ENCODE assay signal across 8 cellular contexts in the genomic region with DNA sequence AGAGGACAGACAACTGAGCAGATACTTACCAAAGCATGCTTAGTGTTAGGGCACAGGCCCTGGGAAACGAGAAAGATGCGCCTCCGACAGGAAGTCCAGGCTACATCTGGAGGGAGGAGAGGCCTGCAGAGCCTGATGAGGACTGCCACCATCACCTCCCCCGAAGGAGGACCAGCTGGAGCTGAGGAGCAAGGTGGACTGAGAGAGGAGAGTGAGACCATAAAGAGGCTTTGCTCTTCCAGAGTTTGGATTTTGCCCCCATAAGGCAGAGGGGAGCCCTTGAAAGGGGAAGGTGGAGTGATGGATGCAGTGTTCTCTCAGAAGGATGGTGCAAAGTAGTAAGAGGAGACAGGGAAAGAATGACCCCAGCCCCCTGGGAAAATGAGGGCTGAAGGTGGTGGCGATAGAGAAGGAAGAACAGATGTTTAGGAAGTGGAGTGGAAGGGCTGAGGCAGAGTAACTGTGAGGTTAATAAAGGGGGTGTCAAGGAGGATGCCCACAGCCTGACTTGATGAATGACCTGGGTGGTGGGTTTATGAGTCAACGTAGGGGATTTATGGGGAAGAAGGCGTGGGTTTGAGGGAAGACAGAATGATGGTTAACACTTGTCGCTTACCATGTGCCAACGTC.
A peak's percentile ranks its signal among the peaks of the same experiment; 100 is the strongest.
DNase-seq lines count a peak whose midpoint lies in the region; TF ChIP-seq lines count a peak whose summit lies in the region.

No MANE protein-coding gene starts in this region.

- no peak for DNase-seq in AG04449 (ENCODE audit: low read depth, low spot score)
- no peak for DNase-seq in GM12864 (ENCODE audit: low read depth)
- peak; percentile 41 for DNase-seq in SHP77 treated with DMSO at 0.1 percent for 48 hours (lab: John Stamatoyannopoulos, UW)
- DNase-seq in GM03348 (ENCODE audit: low spot score), result no peak
- no peak for DNase-seq in NCI-H187 (lab: John Stamatoyannopoulos, UW)
- no peak for DNase-seq in GDM1 (lab: John Stamatoyannopoulos, UW)

- CTCF ChIA-PET in AG04449 (lab: Yijun Ruan, JAX), result no interaction called here

- no peaks in the 10 kb centered on the region for H3K36me3 ChIP-seq in endocrine pancreas (ENCODE audit: control insufficient read depth, insufficient read depth, low read length)
- H3K36me3 ChIP-seq in parathyroid adenoma (ENCODE audit: control insufficient read depth, insufficient read depth, low read length), result no peaks in the 10 kb centered on the region

- H3K4me2 ChIP-seq in parathyroid adenoma (ENCODE audit: low read length), result peak overlapping the region; percentile 88

- no peak overlapping the region for H3K9ac ChIP-seq in endocrine pancreas (ENCODE audit: control insufficient read depth, insufficient read depth, low read length)
- no peak overlapping the region for H3K9ac ChIP-seq in parathyroid adenoma

- POLR2A ChIA-PET in AG04449 (lab: Yijun Ruan, JAX), result no interaction called here

- TF ChIP-seq CTCF in AG04449 (IDR thresholded peaks at IDR 0.05; ENCODE audit: insufficient read depth, low read length, missing control alignments) (no peak), GM12864 (IDR thresholded peaks at IDR 0.05; ENCODE audit: low read depth, low read length, missing control alignments) (no peak), parathyroid adenoma (IDR thresholded peaks at IDR 0.05) (no peak)

- H3K27ac ChIP-seq in parathyroid adenoma, result peak overlapping the region; percentile 72

- H3K9me3 ChIP-seq in endocrine pancreas (ENCODE audit: control insufficient read depth, low read length) (no peaks in the 10 kb centered on the region), parathyroid adenoma (ENCODE audit: control insufficient read depth, low read length) (no peaks in the 10 kb centered on the region)

- peaks cover 10% of the 10 kb centered on the region for H3K79me2 ChIP-seq in parathyroid adenoma

- H3K4me1 ChIP-seq in endocrine pancreas (ENCODE audit: control insufficient read depth, insufficient read depth, low read length) (peaks cover 15% of the 10 kb centered on the region), parathyroid adenoma (peaks cover 6% of the 10 kb centered on the region)

- no peaks in the 10 kb centered on the region for H3K27me3 ChIP-seq in endocrine pancreas (ENCODE audit: control insufficient read depth, insufficient read depth, low read length)
- H3K27me3 ChIP-seq in parathyroid adenoma (ENCODE audit: control insufficient read depth, insufficient read depth, low read length), result no peaks in the 10 kb centered on the region

- H2AFZ ChIP-seq in parathyroid adenoma, result peak overlapping the region; percentile 89

- H3K4me3 ChIP-seq in AG04449 (ENCODE audit: low read depth, low read length) (peak overlapping the region; percentile 71), GM12864 (ENCODE audit: low read depth, low read length) (peak overlapping the region; percentile 69; the same call in 1 of the 2 replicates), endocrine pancreas (ENCODE audit: control insufficient read depth, insufficient read depth, low read length) (peak overlapping the region; percentile 56), parathyroid adenoma (ENCODE audit: low read depth, low read length) (peak overlapping the region; percentile 63)
